ENCODE assay signal across 13 cellular contexts in genomic region chr3:141782386-141782932, GRCh38. TPM values are rescaled to one million over a fixed set of nuclear protein-coding genes. Genes with fewer than 3 reads are reported as not detected.
A peak's percentile ranks its signal among the peaks of the same experiment; 100 is the strongest.
DNase-seq lines count a peak whose midpoint lies in the region; ATAC-seq and FAIRE-seq lines count a peak whose summit lies in the region.
"Had no signal": no experiment of that assay in that cellular context is flagged by ENCODE, and none has a peak within 500 bp of the region (broad histone marks: within the 10 kb centered on the region; RNA-seq: fewer than 3 reads in every experiment).

No MANE protein-coding gene starts in this region.

- ATAC-seq in HG02884 (IDR thresholded peaks at IDR 0.05; ENCODE audit: unreplicated experiment) (no peak), HG02840 (IDR thresholded peaks at IDR 0.05; ENCODE audit: low FRiP score, unreplicated experiment) (no peak), GM21786 (IDR thresholded peaks at IDR 0.05; ENCODE audit: unreplicated experiment) (no peak)
- ATAC-seq: stimulated activated naive B cell treated with anti-CD40 and anti-IgM and Interleukin-4, amounts not matched to agents 10 μg/mL and 1 μg/mL and 100 μg/mL, for 72 hours had no signal

- FAIRE-seq in frontal cortex (lab: Jason Lieb, UNC) = no peak

- peak; percentile 6 for DNase-seq in AG20443 (ENCODE audit: low spot score)
- DNase-seq in HPDE6-E6E7 (ENCODE audit: extremely low spot score) = peak; percentile 35
- peak; percentile 41 for DNase-seq in amniotic epithelial cell (ENCODE audit: low read depth)
- peak; percentile 67 for DNase-seq in iPS-NIHi7 (ENCODE audit: extremely low spot score)
- no peak for DNase-seq in frontal cortex (ENCODE audit: low spot score in 2 of 2)
- DNase-seq: activated naive CD4-positive, alpha-beta T cell treated with anti-CD3 and anti-CD28 coated beads, Interleukin-2, amount 50 U/mL, for 16 hours; lower lobe of right lung; ovary; stimulated activated naive B cell treated with anti-CD40 and anti-IgM and Interleukin-4, amounts not matched to agents 10 μg/mL and 1 μg/mL and 100 μg/mL, for 72 hours; T-helper 2 cell had no signal

RNA-seq across cellular contexts. Expression of gene GRK7, which starts 19.3 kb away (rescaled TPM):
- total RNA-seq in frontal cortex = under 0.01 TPM
- total RNA-seq: lower lobe of right lung had no signal

RNA-seq across cellular contexts. Expression of gene RNF7, which starts 44.4 kb away (rescaled TPM):
- 39.9 TPM for total RNA-seq in frontal cortex

Comparison
In these comparisons a context has a peak if more than half of its experiments do, and no peak if none do; other contexts are left out.
1. DNase-seq: peak in AG20443 (single experiment), HPDE6-E6E7 (single experiment), amniotic epithelial cell (single experiment) and iPS-NIHi7 (single experiment); none in frontal cortex (0 of 2).